13 cellular contexts compared by ENCODE assay signal in genomic region chr6:30842754-30843610, GRCh38. TPM values are rescaled to one million over a fixed set of nuclear protein-coding genes. Genes with fewer than 3 reads are reported as not detected.
A peak's percentile ranks its signal among the peaks of the same experiment; 100 is the strongest.
DNase-seq lines count a peak whose midpoint lies in the region; ATAC-seq, FAIRE-seq and TF ChIP-seq lines count a peak whose summit lies in the region.
"Had no signal": no experiment of that assay in that cellular context is flagged by ENCODE, and none has a peak within 500 bp of the region (broad histone marks: within the 10 kb centered on the region; RNA-seq: fewer than 3 reads in every experiment).

No MANE protein-coding gene starts in this region.

- H3K9me1 ChIP-seq in K562 (ENCODE audit: control insufficient read depth, insufficient read depth, low read length), result peaks cover 4% of the 10 kb centered on the region

- H3K79me2 ChIP-seq in Loucy (ENCODE audit: insufficient read depth, low read length) (no peaks in the 10 kb centered on the region), K562 (ENCODE audit: control insufficient read depth, insufficient read depth, low read length) (no peaks in the 10 kb centered on the region)

- H3K27me3 Mint-ChIP-seq in activated CD4-positive, alpha-beta T cell treated with anti-CD3 and anti-CD28 coated beads, Interleukin-2, amount 10 ng/mL, durations not matched to agents 24 days and 14 days, result no peaks in the 10 kb centered on the region
- no peaks in the 10 kb centered on the region for H3K27me3 Mint-ChIP-seq in nephron (ENCODE audit: low read depth)

- ATAC-seq in K562 (peak; percentile 36; the same call in 1 of the 3 replicates), HG02798 (IDR thresholded peaks at IDR 0.05; ENCODE audit: poor library complexity, unreplicated experiment) (no peak), HG03460 (IDR thresholded peaks at IDR 0.05; ENCODE audit: unreplicated experiment) (no peak)
- ATAC-seq: activated CD4-positive, CD25-positive, alpha-beta regulatory T cell treated with anti-CD3 and anti-CD28 coated beads, Interleukin-2, amount 50 U/mL, for 24 hours had no signal

- CTCF ChIA-PET in K562 (lab: Yijun Ruan, JAX; ENCODE audit: low intra/inter-chr PET ratio), result no interaction called here

- H3K4me1 Mint-ChIP-seq in activated CD4-positive, alpha-beta T cell treated with anti-CD3 and anti-CD28 coated beads, Interleukin-2, amount 10 ng/mL, durations not matched to agents 24 days and 14 days, result peaks cover 23% of the 10 kb centered on the region
- H3K4me1 Mint-ChIP-seq in nephron, result peaks cover 54% of the 10 kb centered on the region

- H3K27me3 ChIP-seq in Loucy (ENCODE audit: insufficient read depth, low read length, poor library complexity, severe bottlenecking) (no peaks in the 10 kb centered on the region), K562 (ENCODE audit: control insufficient read depth in 2 of 2, insufficient read depth in 2 of 2, low read length in 2 of 2) (no peaks in the 10 kb centered on the region)

- H3K36me3 Mint-ChIP-seq in activated CD4-positive, alpha-beta T cell treated with anti-CD3 and anti-CD28 coated beads, Interleukin-2, amount 10 ng/mL, durations not matched to agents 24 days and 14 days (ENCODE audit: low read depth), result no peaks in the 10 kb centered on the region
- H3K36me3 Mint-ChIP-seq in nephron (ENCODE audit: low read depth), result no peaks in the 10 kb centered on the region
- H3K36me3 Mint-ChIP-seq: naive B cell had no signal

- peak; percentile 78 for DNase-seq in activated CD4-positive, alpha-beta T cell treated with anti-CD3 and anti-CD28 coated beads, Interleukin-2, amount 10 ng/mL, durations not matched to agents 24 days and 14 days
- no peak for DNase-seq in activated CD4-positive, alpha-beta T cell treated with anti-CD3 and anti-CD28 coated beads for 1 hour
- DNase-seq in K562 (ENCODE audit: extremely low read depth in 1 of 4, low spot score in 3 of 4) (peak in 1 of 4 experiments; percentile 40), NCI-H1694 (lab: John Stamatoyannopoulos, UW) (no peak)
- DNase-seq: amygdala, naive B cell, NCI-H2081 treated with DMSO at 0.1 percent for 48 hours had no signal

- in situ Hi-C loops in K562 (cut with MboI), result no loop called here

- H3K9ac ChIP-seq in Loucy (ENCODE audit: low read depth, low read length, poor library complexity, severe bottlenecking) (no peak overlapping the region), K562 (ENCODE audit: insufficient read depth in 1 of 2, low read depth in 2 of 2, low read length in 2 of 2) (no peak overlapping the region)

- peak overlapping the region; percentile 19; the same call in 1 of the 2 replicates for H2AFZ ChIP-seq in Loucy (ENCODE audit: low read length)
- peak overlapping the region; percentile 66 for H2AFZ ChIP-seq in K562 (ENCODE audit: low read depth, low read length)

- no peaks in the 10 kb centered on the region for H3K9me2 ChIP-seq in Loucy (replicated peaks; ENCODE audit: low read depth, low read length)

- WGBS in K562 (ENCODE audit: insufficient coverage, low coverage, missing lambda C conversion rate), result 76% methylated on average over 12 of the region's 12 CpGs

- TF ChIP-seq EP300 in K562 (IDR thresholded peaks at IDR 0.05; ENCODE audit: low read length), result no peak

- H3K4me1 ChIP-seq in Loucy (ENCODE audit: insufficient read depth, low read length, poor library complexity, severe bottlenecking) (peaks cover 6% of the 10 kb centered on the region), K562 (replicated peaks in 1 of 2; ENCODE audit: control insufficient read depth in 2 of 2, insufficient read depth in 2 of 2, low read length in 2 of 2) (peaks cover 27 to 36% of the 10 kb centered on the region in 2 experiments; a peak in 3 of 5 replicates)

- H3K4me2 ChIP-seq in Loucy (ENCODE audit: low read depth, low read length, poor library complexity, severe bottlenecking), result no peak overlapping the region
- no peak overlapping the region for H3K4me2 ChIP-seq in K562 (ENCODE audit: insufficient read depth, low read length)

- no TSS peak for BruUV-seq in K562 (replicated peaks; lab: Mats Ljungman, UMichigan)

- H3K27ac Mint-ChIP-seq in activated CD4-positive, alpha-beta T cell treated with anti-CD3 and anti-CD28 coated beads, Interleukin-2, amount 10 ng/mL, durations not matched to agents 24 days and 14 days, result peak overlapping the region; percentile 51
- peak overlapping the region; percentile 65 to 84 (median 73) for H3K27ac Mint-ChIP-seq in nephron
- H3K27ac Mint-ChIP-seq: naive B cell had no signal

- H4K20me1 ChIP-seq in Loucy (ENCODE audit: insufficient read depth, low read length, poor library complexity, severe bottlenecking) (no peaks in the 10 kb centered on the region), K562 (replicated peaks; ENCODE audit: control insufficient read depth, insufficient read depth, low read length) (no peaks in the 10 kb centered on the region)

- no peaks in the 10 kb centered on the region for H3K36me3 ChIP-seq in Loucy (ENCODE audit: insufficient read depth, low read length)
- no peaks in the 10 kb centered on the region for H3K36me3 ChIP-seq in K562 (ENCODE audit: control insufficient read depth, insufficient read depth, low read length)

- H3K4me3 ChIP-seq in Loucy (ENCODE audit: low read length, poor library complexity, severe bottlenecking) (no peak overlapping the region), K562 (no peak overlapping the region)

- no peak for FAIRE-seq in K562 (lab: Jason Lieb, UNC)
- FAIRE-seq: endothelial cell of umbilical vein had no signal

- TF ChIP-seq CTCF in Loucy (conservative IDR thresholded peaks at IDR 0.05; ENCODE audit: low read length) (no peak), K562 (IDR thresholded peaks at IDR 0.05 in 2 of 3, conservative IDR thresholded peaks at IDR 0.05 in 1 of 3; ENCODE audit: insufficient read depth in 2 of 3, low read depth in 1 of 3, low read length in 3 of 3) (no peak), nephron (IDR thresholded peaks at IDR 0.05; ENCODE audit: unreplicated experiment in 3 of 3) (no peak)

- H3F3A ChIP-seq in Loucy (ENCODE audit: low read depth), result no peaks in the 10 kb centered on the region

- H3K27ac ChIP-seq in K562 (ENCODE audit: extremely low read depth, low read depth, low read length), result no peak overlapping the region

- H3K9me3 ChIP-seq in Loucy (ENCODE audit: insufficient read depth, low read depth, low read length) (no peaks in the 10 kb centered on the region), K562 (replicated peaks; ENCODE audit: control insufficient read depth, insufficient read depth, low read depth, low read length) (peaks cover 2% of the 10 kb centered on the region; the same call in 1 of the 2 replicates)

- no peak for TF ChIP-seq POLR2A in K562 (conservative IDR thresholded peaks at IDR 0.05)

- no peaks in the 10 kb centered on the region for H3K9me3 Mint-ChIP-seq in activated CD4-positive, alpha-beta T cell treated with anti-CD3 and anti-CD28 coated beads, Interleukin-2, amount 10 ng/mL, durations not matched to agents 24 days and 14 days
- no peaks in the 10 kb centered on the region for H3K9me3 Mint-ChIP-seq in nephron
- H3K9me3 Mint-ChIP-seq: naive B cell had no signal

- peak overlapping the region; percentile 16 for H3K4me3 Mint-ChIP-seq in activated CD4-positive, alpha-beta T cell treated with anti-CD3 and anti-CD28 coated beads, Interleukin-2, amount 10 ng/mL, durations not matched to agents 24 days and 14 days
- peak overlapping the region in 2 of 3 experiments; percentile 27 to 60 for H3K4me3 Mint-ChIP-seq in nephron

- intact Hi-C loops in activated CD4-positive, alpha-beta T cell treated with anti-CD3 and anti-CD28 coated beads, Interleukin-2, amount 10 ng/mL, durations not matched to agents 24 days and 14 days (cut with micrococcal nuclease), result no loop called here
- intact Hi-C loops in K562 (cut with micrococcal nuclease), result no loop called here

- TF ChIP-seq RAD21 in K562 (CRISPR knock-in tag; conservative IDR thresholded peaks at IDR 0.05 in 1 of 2, IDR thresholded peaks at IDR 0.05 in 1 of 2), result no peak

- POLR2A ChIA-PET in K562 (lab: Yijun Ruan, JAX), result interaction anchor here (1.1 to 2.3 kb wide), 5 partner anchors 8 to 36 kb away, joined by 3 to 8 read pairs (median 6); no protein-coding TSS in a partner anchor

TF ChIP-seq in K562, 482 proteins besides CTCF, POLR2A, EP300 and RAD21 (continues in another document):
- TF ChIP-seq NELFE (IDR thresholded peaks at IDR 0.05; ENCODE audit: insufficient read depth, insufficient read length), result no peak
- no peak for TF ChIP-seq MTA1 (IDR thresholded peaks at IDR 0.05; ENCODE audit: borderline replicate concordance)
- no peak for TF ChIP-seq PHF21A (IDR thresholded peaks at IDR 0.05; ENCODE audit: borderline replicate concordance, low read depth)
- no peak for TF ChIP-seq CSDE1 (IDR thresholded peaks at IDR 0.05)

RNA-seq across cellular contexts. Expression of gene DDR1, which starts 41.3 kb away (rescaled TPM):
- total RNA-seq in activated CD4-positive, alpha-beta T cell treated with anti-CD3 and anti-CD28 coated beads, Interleukin-2, amount 10 ng/mL, durations not matched to agents 24 days and 14 days, result 18.8 and 22.9 TPM in 2 replicates
- 77.6 and 145 TPM in 2 replicates for total RNA-seq in K562 (2011; cell fraction: chromatin; rRNA removed; ENCODE audit: low replicate concordance)
- total RNA-seq in K562 (2011; cell fraction: nucleolus; rRNA removed), result 121 and 123 TPM in 2 replicates
- 99.0 and 108 TPM in 2 replicates for total RNA-seq in K562 (2011; cell fraction: nucleoplasm; rRNA removed)
- total RNA-seq in K562 (2014; rRNA removed) (19.9 and 27.1 TPM in 2 replicates), K562 (2014; rRNA removed; fragmentation: Illumina TruSeq; extraction: Trizol) (10.5 and 12.2 TPM in 2 replicates), K562 (2015; rRNA removed; fragmentation: Illumina TruSeq; extraction: Trizol) (10.0 and 11.1 TPM in 2 replicates), K562 (2021) (42.9 and 44.6 TPM in 2 replicates)
- polyA plus RNA-seq in K562 (2011; rRNA removed) (11.2 and 19.0 TPM in 2 replicates), K562 (2014; fragmentation: Illumina TruSeq; extraction: Trizol) (16.0 and 19.8 TPM in 2 replicates), K562 (2014; fragmentation: Nextera tagmentation; extraction: Ambion mirVana) (1 to 10 TPM; 1.4 to 1.6 TPM), K562 (2014; rRNA removed) (19.3 and 20.2 TPM in 2 replicates)
- 17.3 and 19.2 TPM in 2 replicates for polyA plus RNA-seq in K562 (2011; cell fraction: cytosol; rRNA removed)
- polyA plus RNA-seq in K562 (2011; cell fraction: nucleus; rRNA removed), result 47.9 and 67.4 TPM in 2 replicates
- 25.5 and 32.6 TPM in 2 replicates for polyA plus RNA-seq in K562 (2012)
- 16.3 and 21.0 TPM in 2 replicates for polyA minus RNA-seq in K562 (2011; rRNA and poly(A)+ RNA removed)
- 26.3 and 45.5 TPM in 2 replicates for polyA minus RNA-seq in K562 (2011; cell fraction: cytosol; rRNA and poly(A)+ RNA removed)
- 27.9 and 41.7 TPM in 2 replicates for polyA minus RNA-seq in K562 (2011; cell fraction: nucleus; rRNA and poly(A)+ RNA removed)
